In the genomic region with DNA sequence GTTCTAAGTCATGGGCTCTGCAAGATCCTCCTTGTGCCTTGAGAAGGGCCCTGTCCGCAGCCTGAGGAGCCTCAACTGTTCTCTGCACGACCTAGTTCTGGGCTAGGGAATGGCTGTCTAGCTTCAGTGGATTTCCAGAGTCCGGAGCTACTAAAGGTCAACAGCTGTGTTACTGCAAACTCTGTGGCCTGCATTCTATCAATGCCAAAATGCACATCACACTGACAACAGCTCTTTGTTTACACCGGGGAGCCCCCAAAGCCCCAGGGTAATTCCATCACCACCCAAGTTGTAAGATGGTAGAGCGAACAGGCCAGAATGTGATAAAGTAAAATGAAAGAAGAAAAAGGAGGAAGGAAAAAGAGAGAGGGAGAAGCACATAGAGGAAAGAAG, we compare ENCODE assay signal across 18 cellular contexts.
DNase-seq lines count a peak whose midpoint lies in the region; ATAC-seq and TF ChIP-seq lines count a peak whose summit lies in the region.
"Had no signal": no experiment of that assay in that cellular context is flagged by ENCODE, and none has a peak within 500 bp of the region (broad histone marks: within the 10 kb centered on the region; RNA-seq: fewer than 3 reads in every experiment).

No MANE protein-coding gene starts in this region.

- H3K9me3 Mint-ChIP-seq in naive B cell: no peaks in the 10 kb centered on the region
- no peaks in the 10 kb centered on the region for H3K9me3 Mint-ChIP-seq in endothelial cell (ENCODE audit: unreplicated experiment)
- H3K9me3 Mint-ChIP-seq: activated CD8-positive, alpha-beta T cell treated with anti-CD3 and anti-CD28 coated beads for 36 hours; activated naive CD8-positive, alpha-beta T cell treated with anti-CD3 and anti-CD28 coated beads, Interleukin-2, amount 50 U/mL, for 24 hours; activated T-helper 1 cell treated with anti-CD3 and anti-CD28 coated beads, Interleukin-12 subunit alpha, Interleukin-12 subunit beta, Interleukin-2, Interleukin-4 antibody, amounts not matched to agents 30 ng/mL and 10 ng/mL and 1 ng/mL, durations not matched to agents 14 hours and 24 hours and 36 hours had no signal

- H4K20me1 ChIP-seq in BLaER1 treated with 17β-estradiol and CSF1 and Interleukin-3, amounts not matched to agents 10 nM and 100 nM: no peaks in the 10 kb centered on the region; a peak in 1 of 22 replicates

- no peak overlapping the region for H3K4me3 ChIP-seq in BLaER1 treated with 17β-estradiol and CSF1 and Interleukin-3, amounts not matched to agents 10 nM and 100 nM
- H3K4me3 ChIP-seq in SJCRH30 (no peak overlapping the region), aorta (ENCODE audit: low read length in 2 of 2) (no peak overlapping the region)
- H3K4me3 ChIP-seq: cardiac muscle cell, sigmoid colon had no signal

- ATAC-seq in GM19438 (IDR thresholded peaks at IDR 0.05; ENCODE audit: low read depth, unreplicated experiment) (peak; percentile 24), naive B cell (ENCODE audit: low read depth in 2 of 2) (peak in 1 of 2 donors; percentile 13), aorta (ENCODE audit: low FRiP score) (no peak)
- ATAC-seq: activated naive CD8-positive, alpha-beta T cell treated with anti-CD3 and anti-CD28 coated beads, Interleukin-2, amount 50 U/mL, for 24 hours; Panc1 had no signal

- WGBS in aorta, 2 donors: 58 to 61% methylated on average over 5 of the region's 5 CpGs

- no peak overlapping the region for H3K27ac ChIP-seq in BLaER1 treated with 17β-estradiol and CSF1 and Interleukin-3, amounts not matched to agents 10 nM and 100 nM
- H3K27ac ChIP-seq in SJCRH30: peak overlapping the region; percentile 45
- no peak overlapping the region for H3K27ac ChIP-seq in aorta (ENCODE audit: low read depth in 1 of 2, low read length in 2 of 2)
- H3K27ac ChIP-seq: cardiac muscle cell, sigmoid colon had no signal

- intact Hi-C loops in aorta (cut with DNase I): loop anchor here in 1 of 2 donors (10.0 kb wide), 1 partner anchor 54 kb away; no protein-coding TSS in a partner anchor

- H3K4me1 Mint-ChIP-seq in naive B cell (peaks cover 14 to 29% (median 18%) of the 10 kb centered on the region in 3 donors), endothelial cell (ENCODE audit: unreplicated experiment) (peaks cover 9% of the 10 kb centered on the region)

- H3K4me3 Mint-ChIP-seq in naive B cell (peak overlapping the region in 4 of 8 donors; percentile 19 to 64 (median 37)), endothelial cell (ENCODE audit: unreplicated experiment) (no peak overlapping the region)
- H3K4me3 Mint-ChIP-seq: activated CD8-positive, alpha-beta T cell treated with anti-CD3 and anti-CD28 coated beads for 36 hours; activated naive CD8-positive, alpha-beta T cell treated with anti-CD3 and anti-CD28 coated beads, Interleukin-2, amount 50 U/mL, for 24 hours; activated T-helper 1 cell treated with anti-CD3 and anti-CD28 coated beads, Interleukin-12 subunit alpha, Interleukin-12 subunit beta, Interleukin-2, Interleukin-4 antibody, amounts not matched to agents 30 ng/mL and 10 ng/mL and 1 ng/mL, durations not matched to agents 14 hours and 24 hours and 36 hours had no signal

- DNase-seq in SJCRH30 (peak; percentile 31 to 62), naive B cell (no peak), endothelial cell (ENCODE audit: low spot score) (no peak), aorta (no peak), T-helper 1 cell (no peak)
- no peak for DNase-seq in activated CD8-positive, alpha-beta memory T cell treated with anti-CD3 and anti-CD28 coated beads, Interleukin-2, amount 50 U/mL, for 48 hours
- DNase-seq: activated CD8-positive, alpha-beta T cell treated with anti-CD3 and anti-CD28 coated beads for 36 hours; activated naive CD8-positive, alpha-beta T cell treated with anti-CD3 and anti-CD28 coated beads, Interleukin-2, amount 50 U/mL, for 24 hours; Caco-2; Kasumi-1; NCI-H1105; sigmoid colon; stimulated activated CD4-positive, alpha-beta T cell treated with anti-CD3 and anti-CD28 coated beads, Interleukin-1b, Interleukin-23, amount 100 ng/mL, for 48 hours had no signal

- H3K27ac Mint-ChIP-seq in naive B cell: peak overlapping the region; percentile 31 to 94 (median 66)
- no peak overlapping the region for H3K27ac Mint-ChIP-seq in endothelial cell (ENCODE audit: unreplicated experiment)
- H3K27ac Mint-ChIP-seq: activated CD8-positive, alpha-beta T cell treated with anti-CD3 and anti-CD28 coated beads for 36 hours; activated naive CD8-positive, alpha-beta T cell treated with anti-CD3 and anti-CD28 coated beads, Interleukin-2, amount 50 U/mL, for 24 hours; activated T-helper 1 cell treated with anti-CD3 and anti-CD28 coated beads, Interleukin-12 subunit alpha, Interleukin-12 subunit beta, Interleukin-2, Interleukin-4 antibody, amounts not matched to agents 30 ng/mL and 10 ng/mL and 1 ng/mL, durations not matched to agents 14 hours and 24 hours and 36 hours had no signal

- no peak overlapping the region for H3K9ac ChIP-seq in BLaER1 treated with 17β-estradiol and CSF1 and Interleukin-3, amounts not matched to agents 10 nM and 100 nM

- H3K36me3 Mint-ChIP-seq in naive B cell (peaks cover 0 to 6% of the 10 kb centered on the region in 2 donors), endothelial cell (ENCODE audit: low read depth, unreplicated experiment) (no peaks in the 10 kb centered on the region)

- H3K36me3 ChIP-seq in BLaER1 treated with 17β-estradiol and CSF1 and Interleukin-3, amounts not matched to agents 10 nM and 100 nM: no peaks in the 10 kb centered on the region
- H3K36me3 ChIP-seq in SJCRH30 (no peaks in the 10 kb centered on the region), aorta (ENCODE audit: control insufficient read depth in 1 of 2, insufficient read depth in 2 of 2, low read length in 1 of 2) (no peaks in the 10 kb centered on the region)
- H3K36me3 ChIP-seq: cardiac muscle cell, sigmoid colon had no signal

- peaks cover 0 to 7% (median 0%) of the 10 kb centered on the region in 3 donors for H3K27me3 Mint-ChIP-seq in naive B cell
- peaks cover 1% of the 10 kb centered on the region for H3K27me3 Mint-ChIP-seq in endothelial cell (ENCODE audit: unreplicated experiment)
- H3K27me3 Mint-ChIP-seq: activated CD8-positive, alpha-beta T cell treated with anti-CD3 and anti-CD28 coated beads for 36 hours; activated naive CD8-positive, alpha-beta T cell treated with anti-CD3 and anti-CD28 coated beads, Interleukin-2, amount 50 U/mL, for 24 hours had no signal

- peaks cover 0 to 30% (median 19%) of the 10 kb centered on the region in 10 experiments; a peak in 16 of 20 replicates for H3K4me1 ChIP-seq in BLaER1 treated with 17β-estradiol and CSF1 and Interleukin-3, amounts not matched to agents 10 nM and 100 nM
- no peaks in the 10 kb centered on the region for H3K4me1 ChIP-seq in SJCRH30
- H3K4me1 ChIP-seq in aorta (ENCODE audit: control insufficient read depth in 1 of 2, insufficient read depth in 2 of 2, low read length in 2 of 2): no peaks in the 10 kb centered on the region
- H3K4me1 ChIP-seq: Caco-2, sigmoid colon had no signal

- H3K4me2 ChIP-seq in BLaER1 treated with 17β-estradiol and CSF1 and Interleukin-3, amounts not matched to agents 10 nM and 100 nM: peak overlapping the region in 7 of 11 experiments; percentile 14 to 46 (median 38); a peak in 12 of 22 replicates

- no peaks in the 10 kb centered on the region for H3K9me3 ChIP-seq in BLaER1 treated with 17β-estradiol and CSF1 and Interleukin-3, amounts not matched to agents 10 nM and 100 nM (replicated peaks in 1 of 11)
- H3K9me3 ChIP-seq in SJCRH30 (replicated peaks) (no peaks in the 10 kb centered on the region), aorta (ENCODE audit: control insufficient read depth, low read length) (no peaks in the 10 kb centered on the region)
- H3K9me3 ChIP-seq: Caco-2, sigmoid colon had no signal

- no peaks in the 10 kb centered on the region for H3K27me3 ChIP-seq in BLaER1 treated with 17β-estradiol and CSF1 and Interleukin-3, amounts not matched to agents 10 nM and 100 nM
- H3K27me3 ChIP-seq in SJCRH30 (no peaks in the 10 kb centered on the region), aorta (ENCODE audit: control insufficient read depth in 1 of 2, insufficient read depth in 2 of 2, low read length in 1 of 2) (no peaks in the 10 kb centered on the region)
- H3K27me3 ChIP-seq: cardiac muscle cell, sigmoid colon had no signal

- no peak for TF ChIP-seq CTCF in endothelial cell (IDR thresholded peaks at IDR 0.05; ENCODE audit: unreplicated experiment)

Comparison
In these comparisons a context has a peak if more than half of its experiments do, and no peak if none do; other contexts are left out.
1. DNase-seq: peak in SJCRH30 (2 of 2); none in naive B cell (single experiment), endothelial cell (single experiment), aorta (0 of 2), activated CD8-positive, alpha-beta memory T cell treated with anti-CD3 and anti-CD28 coated beads, Interleukin-2, amount 50 U/mL, for 48 hours (single experiment) and T-helper 1 cell (0 of 5).